1 cellular context compared by ENCODE assay signal in the genomic region with DNA sequence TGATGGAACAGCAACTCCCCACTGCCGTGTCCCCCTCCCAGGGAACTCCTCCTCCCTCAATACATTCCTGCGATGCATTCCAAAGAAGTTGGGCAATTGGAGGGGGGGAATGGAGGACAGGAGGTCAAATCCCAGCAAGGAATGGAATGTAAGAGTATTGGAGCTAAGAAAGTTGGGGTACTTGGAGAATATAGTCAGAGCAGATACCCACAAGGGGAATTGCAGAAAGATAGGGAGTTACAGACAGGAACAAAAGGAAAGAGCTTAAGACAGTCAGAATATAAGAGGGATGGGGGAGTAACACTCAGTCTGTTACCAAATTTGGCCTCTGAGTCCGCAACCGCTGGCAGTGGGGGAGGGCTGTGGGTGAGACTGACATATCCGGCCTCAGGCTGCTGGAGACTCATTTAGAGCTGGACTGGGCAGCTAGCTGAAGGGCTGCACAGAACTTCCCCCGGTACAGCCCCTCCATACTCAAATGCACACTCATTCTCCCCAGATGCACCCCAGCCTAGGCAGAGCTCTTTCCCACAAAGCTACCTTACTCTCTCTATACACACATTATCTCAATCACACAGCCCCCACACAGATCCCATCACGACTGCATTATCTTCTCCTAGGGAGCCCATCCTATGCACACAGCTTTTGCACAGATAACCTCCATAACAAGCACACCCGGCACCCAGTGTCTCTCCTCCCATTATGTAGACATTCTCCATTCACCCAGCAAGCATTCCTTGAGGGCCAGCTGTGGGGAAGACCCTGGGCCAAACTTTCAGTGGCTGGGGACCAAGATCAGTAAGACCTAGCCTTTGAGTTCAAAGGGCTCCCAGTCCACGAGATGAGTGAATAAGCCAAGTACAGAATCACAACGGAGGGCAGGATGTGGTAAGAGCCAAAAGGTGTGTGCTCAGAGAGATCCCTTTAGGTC.
A peak's percentile ranks its signal among the peaks of the same experiment; 100 is the strongest.
TF ChIP-seq lines count a peak whose summit lies in the region.

No MANE protein-coding gene starts in this region.

TF ChIP-seq in K562, 482 proteins besides CTCF, POLR2A, EP300 and RAD21 (continued from another document and continues in another):
- TF ChIP-seq, protein P1, sequence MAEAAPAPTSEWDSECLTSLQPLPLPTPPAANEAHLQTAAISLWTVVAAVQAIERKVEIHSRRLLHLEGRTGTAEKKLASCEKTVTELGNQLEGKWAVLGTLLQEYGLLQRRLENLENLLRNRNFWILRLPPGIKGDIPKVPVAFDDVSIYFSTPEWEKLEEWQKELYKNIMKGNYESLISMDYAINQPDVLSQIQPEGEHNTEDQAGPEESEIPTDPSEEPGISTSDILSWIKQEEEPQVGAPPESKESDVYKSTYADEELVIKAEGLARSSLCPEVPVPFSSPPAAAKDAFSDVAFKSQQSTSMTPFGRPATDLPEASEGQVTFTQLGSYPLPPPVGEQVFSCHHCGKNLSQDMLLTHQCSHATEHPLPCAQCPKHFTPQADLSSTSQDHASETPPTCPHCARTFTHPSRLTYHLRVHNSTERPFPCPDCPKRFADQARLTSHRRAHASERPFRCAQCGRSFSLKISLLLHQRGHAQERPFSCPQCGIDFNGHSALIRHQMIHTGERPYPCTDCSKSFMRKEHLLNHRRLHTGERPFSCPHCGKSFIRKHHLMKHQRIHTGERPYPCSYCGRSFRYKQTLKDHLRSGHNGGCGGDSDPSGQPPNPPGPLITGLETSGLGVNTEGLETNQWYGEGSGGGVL (CRISPR knock-in tag; IDR thresholded peaks at IDR 0.05) = no peak
- TF ChIP-seq, protein P2, sequence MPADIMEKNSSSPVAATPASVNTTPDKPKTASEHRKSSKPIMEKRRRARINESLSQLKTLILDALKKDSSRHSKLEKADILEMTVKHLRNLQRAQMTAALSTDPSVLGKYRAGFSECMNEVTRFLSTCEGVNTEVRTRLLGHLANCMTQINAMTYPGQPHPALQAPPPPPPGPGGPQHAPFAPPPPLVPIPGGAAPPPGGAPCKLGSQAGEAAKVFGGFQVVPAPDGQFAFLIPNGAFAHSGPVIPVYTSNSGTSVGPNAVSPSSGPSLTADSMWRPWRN (IDR thresholded peaks at IDR 0.05; ENCODE audit: low read depth) = peak; percentile 60; the same call in 1 of the 2 replicates
- 0 out of 2 replicates have a peak, but pooled peaks have one; percentile 49 for TF ChIP-seq GABPA (tag; conservative IDR thresholded peaks at IDR 0.05; ENCODE audit: low read depth)
- TF ChIP-seq, protein P3, sequence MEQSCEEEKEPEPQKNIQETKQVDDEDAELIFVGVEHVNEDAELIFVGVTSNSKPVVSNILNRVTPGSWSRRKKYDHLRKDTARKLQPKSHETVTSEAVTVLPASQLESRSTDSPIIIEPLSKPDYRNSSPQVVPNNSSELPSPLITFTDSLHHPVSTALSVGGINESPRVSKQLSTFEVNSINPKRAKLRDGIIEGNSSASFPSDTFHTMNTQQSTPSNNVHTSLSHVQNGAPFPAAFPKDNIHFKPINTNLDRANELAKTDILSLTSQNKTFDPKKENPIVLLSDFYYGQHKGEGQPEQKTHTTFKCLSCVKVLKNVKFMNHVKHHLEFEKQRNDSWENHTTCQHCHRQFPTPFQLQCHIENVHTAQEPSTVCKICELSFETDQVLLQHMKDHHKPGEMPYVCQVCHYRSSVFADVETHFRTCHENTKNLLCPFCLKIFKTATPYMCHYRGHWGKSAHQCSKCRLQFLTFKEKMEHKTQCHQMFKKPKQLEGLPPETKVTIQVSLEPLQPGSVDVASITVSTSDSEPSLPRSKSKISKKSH (CRISPR knock-in tag; IDR thresholded peaks at IDR 0.05) = no peak
- TF ChIP-seq SMARCE1 (IDR thresholded peaks at IDR 0.05) = peak; percentile 93
- no peak; the same call in 1 of the 2 replicates for TF ChIP-seq CBX1 (IDR thresholded peaks at IDR 0.05; ENCODE audit: low read depth)
- TF ChIP-seq XRCC5 (IDR thresholded peaks at IDR 0.05; ENCODE audit: low read depth, low read length) = 0 out of 2 replicates have a peak, but pooled peaks have one; percentile 11
- no peak for TF ChIP-seq CBX8 (IDR thresholded peaks at IDR 0.05; ENCODE audit: borderline replicate concordance, extremely low read depth, low read depth, low read length, poor library complexity, severe bottlenecking)
- peak; percentile 80 for TF ChIP-seq MTA1 (IDR thresholded peaks at IDR 0.05; ENCODE audit: borderline replicate concordance)
- TF ChIP-seq ZNF584 (CRISPR knock-in tag; IDR thresholded peaks at IDR 0.05; ENCODE audit: low read depth) = 0 out of 2 replicates have a peak, but pooled peaks have one; percentile 27
- peak; percentile 21; the same call in 1 of the 2 replicates for TF ChIP-seq JUN (IDR thresholded peaks at IDR 0.05; ENCODE audit: borderline replicate concordance, low read depth, low read length)
- TF ChIP-seq JUN (CRISPR knock-in tag; IDR thresholded peaks at IDR 0.05; ENCODE audit: borderline replicate concordance) = no peak
- TF ChIP-seq SMAD2 (IDR thresholded peaks at IDR 0.05; ENCODE audit: low read depth, low read length) = no peak
- peak; percentile 66 for TF ChIP-seq MEF2D (tag; conservative IDR thresholded peaks at IDR 0.05; ENCODE audit: low read depth)
- TF ChIP-seq KDM5B (IDR thresholded peaks at IDR 0.05; ENCODE audit: insufficient replicate concordance, low read depth, low read length) = peak; percentile 57
- TF ChIP-seq ZNF347 (CRISPR knock-in tag; IDR thresholded peaks at IDR 0.05; ENCODE audit: low read depth) = no peak
- TF ChIP-seq PRPF4 (IDR thresholded peaks at IDR 0.05; ENCODE audit: insufficient read depth, low read depth, low read length, poor library complexity, severe bottlenecking) = no peak
- TF ChIP-seq CXXC5 (CRISPR knock-in tag; IDR thresholded peaks at IDR 0.05) = peak; percentile 66
- TF ChIP-seq FUS (optimal IDR thresholded peaks at IDR 0.05; ENCODE audit: low read depth, low read length) = no peak
- TF ChIP-seq STAG1 (CRISPR knock-in tag; IDR thresholded peaks at IDR 0.05; ENCODE audit: borderline replicate concordance) = no peak
- TF ChIP-seq RUNX1 (IDR thresholded peaks at IDR 0.05; ENCODE audit: low read depth) = no peak
- TF ChIP-seq EHMT2 (IDR thresholded peaks at IDR 0.05) = 0 out of 2 replicates have a peak, but pooled peaks have one; percentile 18
- no peak for TF ChIP-seq TCF7L2 (IDR thresholded peaks at IDR 0.05; ENCODE audit: low read depth, low read length)
- TF ChIP-seq TBP (optimal IDR thresholded peaks at IDR 0.05; ENCODE audit: low read depth, low read length) = peak; percentile 53
- peak; percentile 81 for TF ChIP-seq RNF2 (IDR thresholded peaks at IDR 0.05)
- TF ChIP-seq PCBP2 (IDR thresholded peaks at IDR 0.05; ENCODE audit: low read depth, low read length, poor library complexity, severe bottlenecking) = no peak
- TF ChIP-seq HDAC2 (IDR thresholded peaks at IDR 0.05) = peak; percentile 71
- TF ChIP-seq NR2C1 (IDR thresholded peaks at IDR 0.05) = peak; percentile 37; the same call in 1 of the 2 replicates
- peak; percentile 44 for TF ChIP-seq NR2C1 (tag; IDR thresholded peaks at IDR 0.05)
- TF ChIP-seq NFRKB (IDR thresholded peaks at IDR 0.05; ENCODE audit: low read depth) = peak; percentile 77; the same call in 1 of the 2 replicates
- TF ChIP-seq NCOA2 (IDR thresholded peaks at IDR 0.05; ENCODE audit: partially characterized antibody in 2 of 2) = peak in 1 of 2 experiments; percentile 72
- TF ChIP-seq PHB2 (IDR thresholded peaks at IDR 0.05; ENCODE audit: low read depth) = peak; percentile 87
- peak; percentile 92 for TF ChIP-seq TEAD4 (IDR thresholded peaks at IDR 0.05; ENCODE audit: low read length)
- no peak for TF ChIP-seq TEAD4 (CRISPR knock-in tag; IDR thresholded peaks at IDR 0.05; ENCODE audit: borderline replicate concordance)
- TF ChIP-seq, protein P4, sequence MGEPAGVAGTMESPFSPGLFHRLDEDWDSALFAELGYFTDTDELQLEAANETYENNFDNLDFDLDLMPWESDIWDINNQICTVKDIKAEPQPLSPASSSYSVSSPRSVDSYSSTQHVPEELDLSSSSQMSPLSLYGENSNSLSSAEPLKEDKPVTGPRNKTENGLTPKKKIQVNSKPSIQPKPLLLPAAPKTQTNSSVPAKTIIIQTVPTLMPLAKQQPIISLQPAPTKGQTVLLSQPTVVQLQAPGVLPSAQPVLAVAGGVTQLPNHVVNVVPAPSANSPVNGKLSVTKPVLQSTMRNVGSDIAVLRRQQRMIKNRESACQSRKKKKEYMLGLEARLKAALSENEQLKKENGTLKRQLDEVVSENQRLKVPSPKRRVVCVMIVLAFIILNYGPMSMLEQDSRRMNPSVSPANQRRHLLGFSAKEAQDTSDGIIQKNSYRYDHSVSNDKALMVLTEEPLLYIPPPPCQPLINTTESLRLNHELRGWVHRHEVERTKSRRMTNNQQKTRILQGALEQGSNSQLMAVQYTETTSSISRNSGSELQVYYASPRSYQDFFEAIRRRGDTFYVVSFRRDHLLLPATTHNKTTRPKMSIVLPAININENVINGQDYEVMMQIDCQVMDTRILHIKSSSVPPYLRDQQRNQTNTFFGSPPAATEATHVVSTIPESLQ (CRISPR knock-in tag; IDR thresholded peaks at IDR 0.05) = no peak
- no peak for TF ChIP-seq MCM3 (IDR thresholded peaks at IDR 0.05)
- TF ChIP-seq GTF2F1 (IDR thresholded peaks at IDR 0.05; ENCODE audit: low read depth, low read length) = no peak
- TF ChIP-seq, protein P5, sequence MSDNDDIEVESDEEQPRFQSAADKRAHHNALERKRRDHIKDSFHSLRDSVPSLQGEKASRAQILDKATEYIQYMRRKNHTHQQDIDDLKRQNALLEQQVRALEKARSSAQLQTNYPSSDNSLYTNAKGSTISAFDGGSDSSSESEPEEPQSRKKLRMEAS (CRISPR knock-in tag; IDR thresholded peaks at IDR 0.05) = no peak
- TF ChIP-seq ZNF696 (CRISPR knock-in tag; conservative IDR thresholded peaks at IDR 0.05) = no peak
- TF ChIP-seq MTA3 (IDR thresholded peaks at IDR 0.05; ENCODE audit: borderline replicate concordance) = peak; percentile 59; the same call in 1 of the 2 replicates
- 0 out of 2 replicates have a peak, but pooled peaks have one; percentile 53 for TF ChIP-seq BACH1 (tag; IDR thresholded peaks at IDR 0.05)
- no peak for TF ChIP-seq ZNF217 (CRISPR knock-in tag; IDR thresholded peaks at IDR 0.05)
- TF ChIP-seq BHLHE40 (IDR thresholded peaks at IDR 0.05; ENCODE audit: low read length) = peak; percentile 35; the same call in 1 of the 2 replicates
- TF ChIP-seq, protein P6, sequence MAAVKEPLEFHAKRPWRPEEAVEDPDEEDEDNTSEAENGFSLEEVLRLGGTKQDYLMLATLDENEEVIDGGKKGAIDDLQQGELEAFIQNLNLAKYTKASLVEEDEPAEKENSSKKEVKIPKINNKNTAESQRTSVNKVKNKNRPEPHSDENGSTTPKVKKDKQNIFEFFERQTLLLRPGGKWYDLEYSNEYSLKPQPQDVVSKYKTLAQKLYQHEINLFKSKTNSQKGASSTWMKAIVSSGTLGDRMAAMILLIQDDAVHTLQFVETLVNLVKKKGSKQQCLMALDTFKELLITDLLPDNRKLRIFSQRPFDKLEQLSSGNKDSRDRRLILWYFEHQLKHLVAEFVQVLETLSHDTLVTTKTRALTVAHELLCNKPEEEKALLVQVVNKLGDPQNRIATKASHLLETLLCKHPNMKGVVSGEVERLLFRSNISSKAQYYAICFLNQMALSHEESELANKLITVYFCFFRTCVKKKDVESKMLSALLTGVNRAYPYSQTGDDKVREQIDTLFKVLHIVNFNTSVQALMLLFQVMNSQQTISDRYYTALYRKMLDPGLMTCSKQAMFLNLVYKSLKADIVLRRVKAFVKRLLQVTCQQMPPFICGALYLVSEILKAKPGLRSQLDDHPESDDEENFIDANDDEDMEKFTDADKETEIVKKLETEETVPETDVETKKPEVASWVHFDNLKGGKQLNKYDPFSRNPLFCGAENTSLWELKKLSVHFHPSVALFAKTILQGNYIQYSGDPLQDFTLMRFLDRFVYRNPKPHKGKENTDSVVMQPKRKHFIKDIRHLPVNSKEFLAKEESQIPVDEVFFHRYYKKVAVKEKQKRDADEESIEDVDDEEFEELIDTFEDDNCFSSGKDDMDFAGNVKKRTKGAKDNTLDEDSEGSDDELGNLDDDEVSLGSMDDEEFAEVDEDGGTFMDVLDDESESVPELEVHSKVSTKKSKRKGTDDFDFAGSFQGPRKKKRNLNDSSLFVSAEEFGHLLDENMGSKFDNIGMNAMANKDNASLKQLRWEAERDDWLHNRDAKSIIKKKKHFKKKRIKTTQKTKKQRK (IDR thresholded peaks at IDR 0.05; ENCODE audit: borderline replicate concordance, low read depth, low read length) = no peak
- peak; percentile 25 for TF ChIP-seq CHD1 (IDR thresholded peaks at IDR 0.05; ENCODE audit: low read length)
- TF ChIP-seq, protein P7, sequence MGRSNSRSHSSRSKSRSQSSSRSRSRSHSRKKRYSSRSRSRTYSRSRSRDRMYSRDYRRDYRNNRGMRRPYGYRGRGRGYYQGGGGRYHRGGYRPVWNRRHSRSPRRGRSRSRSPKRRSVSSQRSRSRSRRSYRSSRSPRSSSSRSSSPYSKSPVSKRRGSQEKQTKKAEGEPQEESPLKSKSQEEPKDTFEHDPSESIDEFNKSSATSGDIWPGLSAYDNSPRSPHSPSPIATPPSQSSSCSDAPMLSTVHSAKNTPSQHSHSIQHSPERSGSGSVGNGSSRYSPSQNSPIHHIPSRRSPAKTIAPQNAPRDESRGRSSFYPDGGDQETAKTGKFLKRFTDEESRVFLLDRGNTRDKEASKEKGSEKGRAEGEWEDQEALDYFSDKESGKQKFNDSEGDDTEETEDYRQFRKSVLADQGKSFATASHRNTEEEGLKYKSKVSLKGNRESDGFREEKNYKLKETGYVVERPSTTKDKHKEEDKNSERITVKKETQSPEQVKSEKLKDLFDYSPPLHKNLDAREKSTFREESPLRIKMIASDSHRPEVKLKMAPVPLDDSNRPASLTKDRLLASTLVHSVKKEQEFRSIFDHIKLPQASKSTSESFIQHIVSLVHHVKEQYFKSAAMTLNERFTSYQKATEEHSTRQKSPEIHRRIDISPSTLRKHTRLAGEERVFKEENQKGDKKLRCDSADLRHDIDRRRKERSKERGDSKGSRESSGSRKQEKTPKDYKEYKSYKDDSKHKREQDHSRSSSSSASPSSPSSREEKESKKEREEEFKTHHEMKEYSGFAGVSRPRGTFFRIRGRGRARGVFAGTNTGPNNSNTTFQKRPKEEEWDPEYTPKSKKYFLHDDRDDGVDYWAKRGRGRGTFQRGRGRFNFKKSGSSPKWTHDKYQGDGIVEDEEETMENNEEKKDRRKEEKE (IDR thresholded peaks at IDR 0.05; ENCODE audit: borderline replicate concordance in 1 of 2, control insufficient read depth in 1 of 2, low read depth in 2 of 2, low read length in 1 of 2) = no peak
- no peak for TF ChIP-seq PTRF (tag; IDR thresholded peaks at IDR 0.05)
- TF ChIP-seq, protein P8, sequence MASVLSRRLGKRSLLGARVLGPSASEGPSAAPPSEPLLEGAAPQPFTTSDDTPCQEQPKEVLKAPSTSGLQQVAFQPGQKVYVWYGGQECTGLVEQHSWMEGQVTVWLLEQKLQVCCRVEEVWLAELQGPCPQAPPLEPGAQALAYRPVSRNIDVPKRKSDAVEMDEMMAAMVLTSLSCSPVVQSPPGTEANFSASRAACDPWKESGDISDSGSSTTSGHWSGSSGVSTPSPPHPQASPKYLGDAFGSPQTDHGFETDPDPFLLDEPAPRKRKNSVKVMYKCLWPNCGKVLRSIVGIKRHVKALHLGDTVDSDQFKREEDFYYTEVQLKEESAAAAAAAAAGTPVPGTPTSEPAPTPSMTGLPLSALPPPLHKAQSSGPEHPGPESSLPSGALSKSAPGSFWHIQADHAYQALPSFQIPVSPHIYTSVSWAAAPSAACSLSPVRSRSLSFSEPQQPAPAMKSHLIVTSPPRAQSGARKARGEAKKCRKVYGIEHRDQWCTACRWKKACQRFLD (CRISPR knock-in tag; IDR thresholded peaks at IDR 0.05) = peak; percentile 77
- TF ChIP-seq, protein P9, sequence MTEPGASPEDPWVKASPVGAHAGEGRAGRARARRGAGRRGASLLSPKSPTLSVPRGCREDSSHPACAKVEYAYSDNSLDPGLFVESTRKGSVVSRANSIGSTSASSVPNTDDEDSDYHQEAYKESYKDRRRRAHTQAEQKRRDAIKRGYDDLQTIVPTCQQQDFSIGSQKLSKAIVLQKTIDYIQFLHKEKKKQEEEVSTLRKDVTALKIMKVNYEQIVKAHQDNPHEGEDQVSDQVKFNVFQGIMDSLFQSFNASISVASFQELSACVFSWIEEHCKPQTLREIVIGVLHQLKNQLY (CRISPR knock-in tag; conservative IDR thresholded peaks at IDR 0.05) = no peak
